1 cellular context compared by ENCODE assay signal in the genomic region with DNA sequence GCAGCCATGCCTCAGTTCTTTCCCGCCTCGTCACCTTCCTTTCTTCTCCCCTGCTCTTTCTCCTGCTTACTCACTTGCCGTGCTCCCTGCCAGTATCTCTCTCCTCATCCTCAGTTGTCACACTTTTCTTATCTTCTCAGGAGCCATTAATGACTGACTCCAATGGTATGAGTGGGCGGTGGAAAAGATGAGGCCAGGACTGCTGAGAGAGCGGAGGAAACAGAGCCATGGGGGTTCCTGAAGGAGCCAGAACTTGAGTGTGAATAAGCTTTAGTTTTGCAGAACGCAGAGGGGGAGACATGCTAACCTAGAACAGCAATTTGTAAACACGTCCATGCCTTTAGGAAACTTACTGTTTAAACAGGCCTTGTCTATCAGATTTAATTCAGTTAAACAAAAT.
TF ChIP-seq lines count a peak whose summit lies in the region.

No MANE protein-coding gene starts in this region.

TF ChIP-seq in HEK293, 187 proteins besides CTCF, POLR2A, EP300 and RAD21 (continued from another document):
- TF ChIP-seq ZIC2 (tag by site-specific recombination; IDR thresholded peaks at IDR 0.05) (peak; percentile 67), ZNF514 (tag by site-specific recombination; IDR thresholded peaks at IDR 0.05) (no peak), ZNF341 (tag by site-specific recombination; IDR thresholded peaks at IDR 0.05; ENCODE audit: low read depth) (peak; percentile 83), ZNF433 (tag by site-specific recombination; IDR thresholded peaks at IDR 0.05; ENCODE audit: low read depth) (no peak), IKZF3 (tag by site-specific recombination; IDR thresholded peaks at IDR 0.05) (no peak), ZNF133 (tag by site-specific recombination; IDR thresholded peaks at IDR 0.05) (no peak)
- TF ChIP-seq, protein P1, sequence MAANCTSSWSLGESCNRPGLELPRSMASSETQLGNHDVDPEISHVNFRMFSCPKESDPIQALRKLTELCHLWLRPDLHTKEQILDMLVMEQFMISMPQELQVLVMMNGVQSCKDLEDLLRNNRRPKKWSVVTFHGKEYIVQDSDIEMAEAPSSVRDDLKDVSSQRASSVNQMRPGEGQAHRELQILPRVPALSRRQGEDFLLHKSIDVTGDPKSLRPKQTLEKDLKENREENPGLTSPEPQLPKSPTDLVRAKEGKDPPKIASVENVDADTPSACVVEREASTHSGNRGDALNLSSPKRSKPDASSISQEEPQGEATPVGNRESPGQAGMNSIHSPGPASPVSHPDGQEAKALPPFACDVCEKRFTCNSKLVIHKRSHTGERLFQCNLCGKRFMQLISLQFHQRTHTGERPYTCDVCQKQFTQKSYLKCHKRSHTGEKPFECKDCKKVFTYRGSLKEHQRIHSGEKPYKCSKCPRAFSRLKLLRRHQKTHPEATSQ (tag by site-specific recombination; IDR thresholded peaks at IDR 0.05): no peak
